ENCODE assay signal across 8 cellular contexts in the genomic region with DNA sequence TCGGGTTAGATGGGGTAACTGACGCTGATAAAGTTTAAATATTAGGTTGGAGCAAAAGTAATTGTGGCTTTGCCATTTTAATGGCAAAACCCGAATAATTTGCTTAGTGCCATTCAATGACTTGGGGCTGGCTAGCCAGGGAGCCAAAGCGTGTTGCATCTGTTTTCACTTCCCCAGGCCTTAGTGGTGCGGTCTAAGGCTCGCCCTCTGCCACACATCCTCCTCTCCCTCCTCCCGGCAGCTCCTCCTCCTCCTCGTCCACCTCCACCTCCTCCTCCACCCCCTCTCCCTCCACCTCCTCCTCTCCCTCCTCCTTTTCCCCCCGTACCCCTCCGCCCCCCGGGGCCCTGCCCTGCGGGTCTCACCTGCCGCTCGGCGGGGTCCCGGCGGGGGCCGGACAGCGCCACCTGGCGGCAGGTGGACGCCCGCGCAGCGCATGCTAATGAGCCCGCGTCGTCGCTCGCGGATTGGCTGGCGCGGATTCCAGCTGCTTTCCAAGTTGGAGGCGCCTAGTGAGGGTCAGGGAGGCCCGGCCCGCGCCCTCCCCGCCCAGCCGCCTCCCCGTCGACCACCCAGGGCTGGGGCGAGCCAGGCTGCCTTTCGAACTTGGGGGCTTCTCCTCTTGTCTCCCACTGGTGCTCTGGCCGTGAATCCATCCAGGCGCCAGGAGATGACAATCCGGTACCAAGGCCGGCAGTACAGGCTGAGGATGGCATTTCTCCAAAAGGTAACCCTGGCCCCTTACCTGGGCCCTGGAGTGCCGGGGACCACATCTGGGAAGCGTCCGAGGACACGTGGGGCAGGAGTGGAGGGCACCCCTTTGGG. TPM values are rescaled to one million over a fixed set of nuclear protein-coding genes. Genes with fewer than 3 reads are reported as not detected.
A peak's percentile ranks its signal among the peaks of the same experiment; 100 is the strongest.
DNase-seq lines count a peak whose midpoint lies in the region; TF ChIP-seq lines count a peak whose summit lies in the region.

No MANE protein-coding gene starts in this region.

- no peaks in the 10 kb centered on the region for H4K20me1 ChIP-seq in MM.1S (ENCODE audit: insufficient read depth, low read length)

- no peaks in the 10 kb centered on the region for H3K9me2 ChIP-seq in MM.1S (replicated peaks; ENCODE audit: insufficient read depth, low read length)

- H3F3A ChIP-seq in MM.1S (ENCODE audit: insufficient read depth, low read length), result peaks cover 8% of the 10 kb centered on the region

- H3K36me3 ChIP-seq in MM.1S (replicated peaks; ENCODE audit: insufficient read depth, low read length) (no peaks in the 10 kb centered on the region), thymus (ENCODE audit: control insufficient read depth, insufficient read depth) (no peaks in the 10 kb centered on the region)

- TF ChIP-seq CTCF in MM.1S (IDR thresholded peaks at IDR 0.05; ENCODE audit: low read length) (peak; percentile 89), glutamatergic neuron (IDR thresholded peaks at IDR 0.05; ENCODE audit: partially characterized antibody, unreplicated experiment) (peak; percentile 96), osteocyte (IDR thresholded peaks at IDR 0.05) (peak; percentile 82)

- peak overlapping the region; percentile 83 for H3K27ac ChIP-seq in MM.1S (ENCODE audit: low read length)
- H3K27ac ChIP-seq in thymus (ENCODE audit: low read depth), result peak overlapping the region; percentile 48

- no peaks in the 10 kb centered on the region for H3K79me2 ChIP-seq in MM.1S (ENCODE audit: low read length)

- H3K27me3 ChIP-seq in MM.1S (replicated peaks; ENCODE audit: insufficient read depth, low read length) (no peaks in the 10 kb centered on the region), thymus (ENCODE audit: control insufficient read depth, insufficient read depth) (no peaks in the 10 kb centered on the region)

- peak overlapping the region; percentile 66 for H3K9ac ChIP-seq in MM.1S (ENCODE audit: low read length)

- H3K4me1 ChIP-seq in MM.1S (ENCODE audit: low read length) (no peaks in the 10 kb centered on the region), thymus (ENCODE audit: control insufficient read depth, insufficient read depth, low read length) (peaks cover 13% of the 10 kb centered on the region)

- 8% methylated on average over 50 of the region's 50 CpGs for WGBS in thymus

- H3K36me3 Mint-ChIP-seq in activated naive CD4-positive, alpha-beta T cell treated with anti-CD3 and anti-CD28 coated beads for 36 hours (ENCODE audit: low read depth), result no peaks in the 10 kb centered on the region
- H3K36me3 Mint-ChIP-seq in glutamatergic neuron (ENCODE audit: unreplicated experiment) (no peaks in the 10 kb centered on the region), osteocyte (ENCODE audit: unreplicated experiment) (no peaks in the 10 kb centered on the region)

- CTCF ChIA-PET in activated naive CD4-positive, alpha-beta T cell treated with anti-CD3 and anti-CD28 coated beads for 36 hours (lab: Charles Lee), result interaction anchor here (0.6 to 3.7 kb wide), 24 partner anchors 8 to 861 kb away, joined by 3 to 32 read pairs (median 4); partner anchors contain the start of gene RGS9

- H2AFZ ChIP-seq in MM.1S (ENCODE audit: low read length), result peak overlapping the region; percentile 92

- peaks cover 16% of the 10 kb centered on the region for H3K4me1 Mint-ChIP-seq in activated naive CD4-positive, alpha-beta T cell treated with anti-CD3 and anti-CD28 coated beads for 36 hours (ENCODE audit: low read depth)
- H3K4me1 Mint-ChIP-seq in glutamatergic neuron (ENCODE audit: low read depth, unreplicated experiment) (peaks cover 8% of the 10 kb centered on the region), osteocyte (ENCODE audit: unreplicated experiment) (peaks cover 47% of the 10 kb centered on the region)

- DNase-seq in GF-D8 (lab: John Stamatoyannopoulos, UW) (peak; percentile 39), HCEC 1CT (peak; percentile 52), MM.1S (peak; percentile 86), SK-MEL-5 (ENCODE audit: low read depth, low spot score) (peak; percentile 84), glutamatergic neuron (peak; percentile 84), osteocyte (ENCODE audit: extremely low spot score, unreplicated experiment) (peak; percentile 91)
- peak; percentile 74 for DNase-seq in activated naive CD4-positive, alpha-beta T cell treated with anti-CD3 and anti-CD28 coated beads for 36 hours

- H3K9me3 ChIP-seq in MM.1S (replicated peaks; ENCODE audit: insufficient read depth, low read length) (no peaks in the 10 kb centered on the region), thymus (ENCODE audit: control insufficient read depth) (no peaks in the 10 kb centered on the region)

- in situ Hi-C loops in SK-MEL-5 (cut with HindIII; ENCODE audit: low pct_unique_long_range_greater_than_20kb, low sequenced_read_pairs), result no loop called here

- peak overlapping the region; percentile 95 for H3K27ac Mint-ChIP-seq in activated naive CD4-positive, alpha-beta T cell treated with anti-CD3 and anti-CD28 coated beads for 36 hours
- H3K27ac Mint-ChIP-seq in glutamatergic neuron (ENCODE audit: unreplicated experiment) (no peak overlapping the region), osteocyte (ENCODE audit: unreplicated experiment) (peak overlapping the region; percentile 85)

- no peaks in the 10 kb centered on the region for H3K9me3 Mint-ChIP-seq in activated naive CD4-positive, alpha-beta T cell treated with anti-CD3 and anti-CD28 coated beads for 36 hours
- H3K9me3 Mint-ChIP-seq in glutamatergic neuron (ENCODE audit: unreplicated experiment) (peaks cover 4% of the 10 kb centered on the region), osteocyte (ENCODE audit: unreplicated experiment) (no peaks in the 10 kb centered on the region)

- intact Hi-C loops in activated naive CD4-positive, alpha-beta T cell treated with anti-CD3 and anti-CD28 coated beads for 36 hours (cut with micrococcal nuclease), result loop anchor here (1.0 to 2.0 kb wide), 11 partner anchors 22 to 182 kb away; partner anchors contain the start of genes LRRC37A3 and RGS9

- peak overlapping the region; percentile 86 for H3K4me3 Mint-ChIP-seq in activated naive CD4-positive, alpha-beta T cell treated with anti-CD3 and anti-CD28 coated beads for 36 hours
- H3K4me3 Mint-ChIP-seq in glutamatergic neuron (ENCODE audit: unreplicated experiment) (peak overlapping the region; percentile 16), osteocyte (ENCODE audit: unreplicated experiment) (peak overlapping the region; percentile 59)

- no peaks in the 10 kb centered on the region for H3K27me3 Mint-ChIP-seq in activated naive CD4-positive, alpha-beta T cell treated with anti-CD3 and anti-CD28 coated beads for 36 hours (ENCODE audit: low read depth)
- H3K27me3 Mint-ChIP-seq in glutamatergic neuron (ENCODE audit: unreplicated experiment), result no peaks in the 10 kb centered on the region
- H3K27me3 Mint-ChIP-seq in osteocyte (ENCODE audit: unreplicated experiment), result no peaks in the 10 kb centered on the region

- H3K4me2 ChIP-seq in MM.1S (ENCODE audit: low read depth, low read length), result peak overlapping the region; percentile 95

- H3K4me3 ChIP-seq in MM.1S (ENCODE audit: low read length) (peak overlapping the region; percentile 67), thymus (ENCODE audit: low read length) (peak overlapping the region; percentile 49)

RNA-seq across cellular contexts. Expression of gene RGS9, which starts 36.6 kb away (rescaled TPM):
- 0.71 and 1.7 TPM in 2 replicates for total RNA-seq in SK-MEL-5 (2014; rRNA removed; shearing (Covaris generic))
- polyA plus RNA-seq in SK-MEL-5 (2015; cell fraction: cytosol; rRNA removed), result 0.28 and 0.68 TPM in 2 replicates
- polyA plus RNA-seq in SK-MEL-5 (2015; cell fraction: nucleus; rRNA removed), result 1.5 TPM in 1 of 2 replicates, not detected in the other
- total RNA-seq in activated naive CD4-positive, alpha-beta T cell treated with anti-CD3 and anti-CD28 coated beads for 36 hours, result 1 to 10 TPM; 1.2 to 1.6 TPM
- total RNA-seq in glutamatergic neuron (ENCODE audit: unreplicated experiment) (2.4 TPM), osteocyte (4.0 and 6.5 TPM in 2 replicates)
- 2.6 TPM for polyA plus RNA-seq in thymus

RNA-seq across cellular contexts. Expression of gene GNA13, which starts 44.0 kb away (rescaled TPM):
- total RNA-seq in SK-MEL-5 (2014; rRNA removed; shearing (Covaris generic)), result 130 and 134 TPM in 2 replicates
- polyA plus RNA-seq in SK-MEL-5 (2015; cell fraction: cytosol; rRNA removed), result 70.0 and 101 TPM in 2 replicates
- polyA plus RNA-seq in SK-MEL-5 (2015; cell fraction: nucleus; rRNA removed), result 65.2 and 66.8 TPM in 2 replicates
- 10 to 100 TPM; 42.4 to 44.9 TPM for total RNA-seq in activated naive CD4-positive, alpha-beta T cell treated with anti-CD3 and anti-CD28 coated beads for 36 hours
- total RNA-seq in glutamatergic neuron (ENCODE audit: unreplicated experiment) (50.7 TPM), osteocyte (54.7 and 55.9 TPM in 2 replicates)
- polyA plus RNA-seq in thymus, result 43.6 TPM

Comparison
In these comparisons a context has a peak if more than half of its experiments do, and no peak if none do; other contexts are left out.
1. Peak in every context shown above with its lines: DNase-seq, H3K4me3 ChIP-seq and H3K27ac ChIP-seq.
2. DNase-seq: peak in every context shown above with its lines; median percentile 91 in osteocyte; 86 in MM.1S; 84 in SK-MEL-5; 84 in glutamatergic neuron; 74 in activated naive CD4-positive, alpha-beta T cell treated with anti-CD3 and anti-CD28 coated beads for 36 hours; 52 in HCEC 1CT; 39 in GF-D8.
3. H3K4me3 Mint-ChIP-seq: peak in every context shown above with its lines; median percentile 86 in activated naive CD4-positive, alpha-beta T cell treated with anti-CD3 and anti-CD28 coated beads for 36 hours; 59 in osteocyte; 16 in glutamatergic neuron.